28 cellular contexts compared by ENCODE assay signal in the genomic region with DNA sequence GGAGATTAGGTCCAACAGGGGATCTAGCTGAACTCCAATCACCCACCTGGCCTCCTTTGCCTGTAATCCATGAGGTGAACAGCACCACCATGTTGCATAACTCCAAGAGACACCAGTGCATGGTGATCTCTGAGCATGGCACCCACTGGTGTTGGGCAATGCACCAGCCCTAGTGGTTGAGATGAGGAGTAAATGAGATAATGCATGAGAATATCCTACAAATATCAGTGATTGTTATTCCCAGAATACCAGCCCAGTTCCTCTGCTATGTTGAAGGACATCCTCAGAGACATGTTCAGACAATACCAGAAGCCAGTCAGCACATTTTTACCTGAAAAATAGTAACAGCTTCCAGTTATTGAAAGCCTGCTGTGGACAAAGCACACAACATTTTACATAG. TPM values are rescaled to one million over a fixed set of nuclear protein-coding genes. Genes with fewer than 3 reads are reported as not detected.
"Had no signal": no experiment of that assay in that cellular context is flagged by ENCODE, and none has a peak within 500 bp of the region (broad histone marks: within the 10 kb centered on the region; RNA-seq: fewer than 3 reads in every experiment).

No MANE protein-coding gene starts in this region.

- H3K27ac ChIP-seq: epithelial cell of prostate, ovary, psoas muscle, skin epidermis, testis, tibial artery had no signal

- H3K27ac Mint-ChIP-seq: effector memory CD8-positive, alpha-beta T cell; naive thymus-derived CD4-positive, alpha-beta T cell; nephron; stimulated activated memory B cell treated with anti-CD40 and anti-IgM and Interleukin-4, amounts not matched to agents 10 μg/mL and 1 μg/mL and 100 μg/mL, for 72 hours; type B pancreatic cell had no signal

- H3K4me3 ChIP-seq: lung, ovary, psoas muscle, skin epidermis, spleen, testis, tibial artery had no signal

- H3K36me3 ChIP-seq: ovary, spleen had no signal

- H3K27me3 Mint-ChIP-seq: stimulated activated memory B cell treated with anti-CD40 and anti-IgM and Interleukin-4, amounts not matched to agents 10 μg/mL and 1 μg/mL and 100 μg/mL, for 72 hours had no signal

- H3K36me3 Mint-ChIP-seq: naive thymus-derived CD4-positive, alpha-beta T cell; stimulated activated memory B cell treated with anti-CD40 and anti-IgM and Interleukin-4, amounts not matched to agents 10 μg/mL and 1 μg/mL and 100 μg/mL, for 72 hours; type B pancreatic cell had no signal

- H3K27me3 ChIP-seq: ovary, spleen, testis, tibial artery had no signal

- DNase-seq: cerebellar nuclear complex; cortex of kidney; effector memory CD8-positive, alpha-beta T cell; foreskin fibroblast; kidney; mesenchymal stem cell; midbrain; naive thymus-derived CD4-positive, alpha-beta T cell; nucleus accumbens; ovary; posterior cingulate gyrus; psoas muscle; right cardiac atrium; spleen; stimulated activated CD4-positive, alpha-beta T cell treated with anti-CD3 and anti-CD28 coated beads, Interleukin-4, amount 100 ng/mL, for 4 hours; stimulated activated naive CD8-positive, alpha-beta T cell treated with anti-CD3 and anti-CD28 coated beads, Interleukin-15, Interleukin-2, amounts not matched to agents 100 U/mL and 50 U/mL, for 24 hours; substantia nigra; testis had no signal

- H3K9me3 Mint-ChIP-seq: effector memory CD8-positive, alpha-beta T cell; nephron; stimulated activated memory B cell treated with anti-CD40 and anti-IgM and Interleukin-4, amounts not matched to agents 10 μg/mL and 1 μg/mL and 100 μg/mL, for 72 hours; type B pancreatic cell had no signal

- H3K9me3 ChIP-seq: ovary, psoas muscle, spleen, testis, tibial artery had no signal

- H3K4me1 ChIP-seq: psoas muscle, testis, tibial artery had no signal

- ATAC-seq: effector memory CD8-positive, alpha-beta T cell; esophagus mucosa; left lobe of liver; naive thymus-derived CD4-positive, alpha-beta T cell; psoas muscle; right cardiac atrium; stimulated activated memory B cell treated with anti-CD40 and anti-IgM and Interleukin-4, amounts not matched to agents 10 μg/mL and 1 μg/mL and 100 μg/mL, for 72 hours; stimulated activated naive CD8-positive, alpha-beta T cell treated with anti-CD3 and anti-CD28 coated beads, Interleukin-15, Interleukin-2, amounts not matched to agents 100 U/mL and 50 U/mL, for 24 hours had no signal

- FAIRE-seq: endometrium, kidney had no signal

- H3K4me1 Mint-ChIP-seq: naive thymus-derived CD4-positive, alpha-beta T cell; stimulated activated memory B cell treated with anti-CD40 and anti-IgM and Interleukin-4, amounts not matched to agents 10 μg/mL and 1 μg/mL and 100 μg/mL, for 72 hours had no signal

- H3K4me3 Mint-ChIP-seq: effector memory CD8-positive, alpha-beta T cell; naive thymus-derived CD4-positive, alpha-beta T cell; nephron; stimulated activated memory B cell treated with anti-CD40 and anti-IgM and Interleukin-4, amounts not matched to agents 10 μg/mL and 1 μg/mL and 100 μg/mL, for 72 hours; type B pancreatic cell had no signal

RNA-seq across cellular contexts. Expression of a gene that starts 14.7 kb away (rescaled TPM):
- polyA plus RNA-seq: naive thymus-derived CD4-positive, alpha-beta T cell had no signal
